Comparison of ENCODE assay signal across 15 cellular contexts in the genomic region with DNA sequence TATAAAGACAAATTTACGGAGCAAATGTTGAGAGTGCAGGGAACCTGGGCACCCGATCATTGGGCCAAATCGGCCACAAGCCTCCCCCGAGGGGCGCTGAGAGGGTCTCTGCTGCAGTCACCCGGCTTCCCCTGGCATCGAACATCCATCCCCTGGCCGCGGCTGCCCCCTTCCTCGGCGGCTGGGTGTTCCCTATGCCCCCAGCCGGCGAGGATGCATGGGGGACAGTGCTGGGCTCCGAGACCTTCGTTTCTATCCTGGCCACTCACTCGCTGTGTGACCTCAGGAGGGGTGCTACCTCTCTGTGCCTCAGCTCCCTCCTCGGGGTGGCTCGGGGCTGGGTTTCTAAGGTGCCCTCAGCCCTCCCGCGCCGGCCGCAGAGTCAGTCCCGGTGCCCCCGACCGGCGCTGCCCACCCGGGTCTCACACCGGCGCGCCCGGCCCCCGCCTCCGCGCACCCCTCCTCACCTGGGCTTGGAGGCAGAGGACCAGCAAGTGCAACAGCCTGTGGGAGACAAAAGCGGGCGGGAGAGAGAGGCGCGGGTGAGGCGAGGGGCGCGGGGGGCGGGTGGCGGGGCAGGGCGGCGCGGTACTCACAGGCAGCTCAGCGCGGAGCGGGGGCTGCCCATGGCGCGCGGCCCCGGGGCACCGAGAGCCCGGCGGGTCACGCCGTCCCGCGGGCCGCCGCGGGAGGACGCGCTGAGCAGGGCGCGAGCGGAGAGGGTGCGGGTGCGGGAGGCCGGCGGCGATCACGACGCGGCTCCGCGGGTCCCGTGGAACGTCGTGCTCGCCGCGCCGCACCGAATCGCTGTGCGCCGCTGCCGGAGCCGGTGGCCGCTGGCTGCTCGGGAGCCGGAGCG. TPM values are rescaled to one million over a fixed set of nuclear protein-coding genes. Genes with fewer than 3 reads are reported as not detected.
DNase-seq lines count a peak whose midpoint lies in the region; ATAC-seq and TF ChIP-seq lines count a peak whose summit lies in the region.
"Had no signal": no experiment of that assay in that cellular context is flagged by ENCODE, and none has a peak within 500 bp of the region (broad histone marks: within the 10 kb centered on the region; RNA-seq: fewer than 3 reads in every experiment).

A gene with protein sequence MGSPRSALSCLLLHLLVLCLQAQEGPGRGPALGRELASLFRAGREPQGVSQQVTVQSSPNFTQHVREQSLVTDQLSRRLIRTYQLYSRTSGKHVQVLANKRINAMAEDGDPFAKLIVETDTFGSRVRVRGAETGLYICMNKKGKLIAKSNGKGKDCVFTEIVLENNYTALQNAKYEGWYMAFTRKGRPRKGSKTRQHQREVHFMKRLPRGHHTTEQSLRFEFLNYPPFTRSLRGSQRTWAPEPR (minus strand): TSS at position 842 of the 859 bp plus-strand sequence. CDS start 214 bp downstream, at position 628.

- H2AFZ ChIP-seq in smooth muscle cell (ENCODE audit: low read depth): no peak within 1 kb of the TSS

- peak within 1 kb of the TSS; percentile 67 for H3K4me2 ChIP-seq in smooth muscle cell

- H3K27ac ChIP-seq in Peyer's patch (no peak within 1 kb of the TSS), smooth muscle cell (ENCODE audit: low read depth) (no peak within 1 kb of the TSS)
- H3K27ac ChIP-seq: epithelial cell of prostate, HL-60, SK-N-MC had no signal

- H3K27ac Mint-ChIP-seq in activated CD4-positive, alpha-beta T cell treated with anti-CD3 and anti-CD28 coated beads, Interleukin-2, amount 10 ng/mL, durations not matched to agents 24 days and 14 days: no peak within 1 kb of the TSS

- no peak for TF ChIP-seq CTCF in Peyer's patch (IDR thresholded peaks at IDR 0.05)
- no peak for TF ChIP-seq CTCF in smooth muscle cell (IDR thresholded peaks at IDR 0.05; ENCODE audit: borderline replicate concordance, insufficient read depth, poor library complexity, severe bottlenecking)

- H3K36me3 ChIP-seq in Peyer's patch: no peaks in the 10 kb centered on the region
- H3K36me3 ChIP-seq in smooth muscle cell (ENCODE audit: low read depth): no peaks in the 10 kb centered on the region

- peaks cover 3 to 41% (median 26%) of the 10 kb centered on the region in 4 donors for H3K4me1 ChIP-seq in Peyer's patch
- peaks cover 39% of the 10 kb centered on the region for H3K4me1 ChIP-seq in smooth muscle cell (ENCODE audit: low read depth)

- peaks cover 14% of the 10 kb centered on the region for H3K4me1 Mint-ChIP-seq in activated CD4-positive, alpha-beta T cell treated with anti-CD3 and anti-CD28 coated beads, Interleukin-2, amount 10 ng/mL, durations not matched to agents 24 days and 14 days

- intact Hi-C loops in activated CD4-positive, alpha-beta T cell treated with anti-CD3 and anti-CD28 coated beads, Interleukin-2, amount 10 ng/mL, durations not matched to agents 24 days and 14 days (cut with micrococcal nuclease): loop anchor here (10.0 kb wide), 2 partner anchors 611 to 641 kb away; partner anchors contain the start of gene TLX1

- H3K4me3 Mint-ChIP-seq in activated CD4-positive, alpha-beta T cell treated with anti-CD3 and anti-CD28 coated beads, Interleukin-2, amount 10 ng/mL, durations not matched to agents 24 days and 14 days: peak within 1 kb of the TSS; percentile 59

- no peaks in the 10 kb centered on the region for H3F3A ChIP-seq in smooth muscle cell (ENCODE audit: low read depth)

- peaks cover 45% of the 10 kb centered on the region for H4K20me1 ChIP-seq in smooth muscle cell (ENCODE audit: low read depth)

- no peak for TF ChIP-seq POLR2A in Peyer's patch (IDR thresholded peaks at IDR 0.05)

- peaks cover 22% of the 10 kb centered on the region for H3K36me3 Mint-ChIP-seq in activated CD4-positive, alpha-beta T cell treated with anti-CD3 and anti-CD28 coated beads, Interleukin-2, amount 10 ng/mL, durations not matched to agents 24 days and 14 days (ENCODE audit: low read depth)

- H3K79me2 ChIP-seq in smooth muscle cell (ENCODE audit: low read depth): no peaks in the 10 kb centered on the region

- peaks cover 67% of the 10 kb centered on the region for H3K27me3 Mint-ChIP-seq in activated CD4-positive, alpha-beta T cell treated with anti-CD3 and anti-CD28 coated beads, Interleukin-2, amount 10 ng/mL, durations not matched to agents 24 days and 14 days

- 8% methylated on average over 21 of the region's 95 CpGs for WGBS in smooth muscle cell (ENCODE audit: low lambda C conversion rate)

- no peaks in the 10 kb centered on the region for H3K9me3 Mint-ChIP-seq in activated CD4-positive, alpha-beta T cell treated with anti-CD3 and anti-CD28 coated beads, Interleukin-2, amount 10 ng/mL, durations not matched to agents 24 days and 14 days

- no peak for DNase-seq in activated CD4-positive, alpha-beta T cell treated with anti-CD3 and anti-CD28 coated beads, Interleukin-2, amount 10 ng/mL, durations not matched to agents 24 days and 14 days
- no peak for DNase-seq in activated CD4-positive, alpha-beta T cell treated with anti-CD3 and anti-CD28 coated beads for 4 hours
- peak in 1 of 3 donors; percentile 33 for DNase-seq in Peyer's patch
- DNase-seq in smooth muscle cell (lab: John Stamatoyannopoulos, UW; ENCODE audit: unreplicated experiment): no peak
- no peak for DNase-seq in SW480 (ENCODE audit: low spot score)
- no peak for DNase-seq in NCI-H2081 treated with DMSO at 0.1 percent for 48 hours (lab: John Stamatoyannopoulos, UW)
- DNase-seq: AML-193; NCI-H1930; stimulated activated CD4-positive, alpha-beta T cell treated with anti-CD3 and anti-CD28 coated beads, Interleukin-2, amount 100 ng/mL, for 48 hours had no signal

- no peaks in the 10 kb centered on the region for H3K9me3 ChIP-seq in Peyer's patch
- H3K9me3 ChIP-seq in smooth muscle cell (replicated peaks; ENCODE audit: low read depth): no peaks in the 10 kb centered on the region

- no peak for ATAC-seq in HG03159 (IDR thresholded peaks at IDR 0.05; ENCODE audit: unreplicated experiment)

- H3K4me3 ChIP-seq in Peyer's patch (peak within 1 kb of the TSS in 3 of 4 donors; percentile 14 to 41 (median 37)), iPS-11a (ENCODE audit: low read depth, low read length) (peak within 1 kb of the TSS; percentile 24), smooth muscle cell (peak within 1 kb of the TSS; percentile 10)
- H3K4me3 ChIP-seq: SK-N-MC had no signal

- H3K27me3 ChIP-seq in Peyer's patch: peaks cover 0 to 52% of the 10 kb centered on the region in 2 donors
- peaks cover 84% of the 10 kb centered on the region for H3K27me3 ChIP-seq in smooth muscle cell (ENCODE audit: low read depth)

- no peak within 1 kb of the TSS for H3K9ac ChIP-seq in smooth muscle cell (ENCODE audit: low read depth)

RNA-seq across cellular contexts. Expression of the gene that starts here (rescaled TPM):
- total RNA-seq in activated CD4-positive, alpha-beta T cell treated with anti-CD3 and anti-CD28 coated beads, Interleukin-2, amount 10 ng/mL, durations not matched to agents 24 days and 14 days: 0.35 TPM in 1 of 2 replicates, not detected in the other
- not detected for total RNA-seq in Peyer's patch
- total RNA-seq in smooth muscle cell: not detected in 2 replicates
- polyA plus RNA-seq in smooth muscle cell: not detected in 2 replicates
- total RNA-seq: mononuclear cell had no signal
